ENCODE assay signal across 32 cellular contexts in genomic region chr12:105426766-105427165, GRCh38.
"Had no signal": no experiment of that assay in that cellular context is flagged by ENCODE, and none has a peak within 500 bp of the region (broad histone marks: within the 10 kb centered on the region; RNA-seq: fewer than 3 reads in every experiment).

No MANE protein-coding gene starts in this region.

- H3K36me3 ChIP-seq: cardiac muscle cell, Peyer's patch had no signal

- H3K27ac ChIP-seq: cardiac muscle cell, Peyer's patch, VCaP had no signal

- H3K9me3 ChIP-seq: Peyer's patch had no signal

- DNase-seq: activated B cell treated with CpG ODN at 0.5 μM for 24 hours; activated CD4-positive, alpha-beta T cell treated with anti-CD3 and anti-CD28 coated beads for 1 hour; activated CD4-positive, alpha-beta T cell treated with anti-CD3 and anti-CD28 coated beads, Interleukin-2, amount 10 ng/mL, durations not matched to agents 24 days and 14 days; activated CD4-positive, alpha-beta T cell treated with anti-CD3 and anti-CD28 coated beads, Interleukin-2, amount 50 U/mL, for 4 hours; activated CD8-positive, alpha-beta T cell treated with anti-CD3 and anti-CD28 coated beads for 36 hours; activated effector memory CD4-positive, alpha-beta T cell treated with anti-CD3 and anti-CD28 coated beads, Interleukin-2, amount 50 U/mL, for 16 hours; activated naive CD4-positive, alpha-beta T cell; activated naive CD4-positive, alpha-beta T cell treated with anti-CD3 and anti-CD28 coated beads, Interleukin-2, amount 50 U/mL, for 16 hours; activated naive CD8-positive, alpha-beta T cell treated with anti-CD3 and anti-CD28 coated beads for 36 hours; activated T-cell treated with anti-CD3 and anti-CD28 coated beads, Interleukin-2, amount 50 U/mL, for 1 hour; activated T-cell treated with anti-CD3 and anti-CD28 coated beads, Interleukin-2, amount 50 U/mL, for 72 hours; amniotic stem cell; aorta; MM.1S; MV-4-11; NCI-H1092; NCI-H1436 treated with DMSO at 0.1 percent for 48 hours; NCI-H1694 treated with DMSO at 0.1 percent for 48 hours; NCI-H2029; NCI-H345; NCI-H524 treated with DMSO at 0.1 percent for 48 hours; PC-3; Peyer's patch; RPMI8226; SIG-M5; SW 1271; T-helper 1 cell; T-helper 2 cell; T-helper 9 cell had no signal

- H3K27me3 ChIP-seq: cardiac muscle cell, Peyer's patch had no signal

- H3K4me1 ChIP-seq: Peyer's patch had no signal

- ATAC-seq: activated CD8-positive, alpha-beta T cell treated with anti-CD3 and anti-CD28 coated beads for 36 hours; activated T-cell treated with anti-CD3 and anti-CD28 coated beads, Interleukin-2, amount 50 U/mL, for 72 hours; activated T-helper 17 cell treated with anti-CD3 and anti-CD28 coated beads, Interleukin-2, amount 50 U/mL, for 72 hours; PC-3 had no signal

- H3K4me3 ChIP-seq: cardiac muscle cell, Peyer's patch had no signal
